22 cellular contexts compared by ENCODE assay signal in genomic region chr3:123373535-123373987, GRCh38.
DNase-seq lines count a peak whose midpoint lies in the region; ATAC-seq, FAIRE-seq and TF ChIP-seq lines count a peak whose summit lies in the region.
"Had no signal": no experiment of that assay in that cellular context is flagged by ENCODE, and none has a peak within 500 bp of the region (broad histone marks: within the 10 kb centered on the region; RNA-seq: fewer than 3 reads in every experiment).

No MANE protein-coding gene starts in this region.

- H3K9ac ChIP-seq in endodermal cell (ENCODE audit: extremely low read depth, low read length, poor library complexity, severe bottlenecking) (no peak overlapping the region), stomach smooth muscle (ENCODE audit: low read length in 2 of 2) (peak overlapping the region in 1 of 2 donors; percentile 0)

- H3K4me1 ChIP-seq in HEK293 (ENCODE audit: control insufficient read depth, insufficient read depth, low read length) (no peaks in the 10 kb centered on the region), endodermal cell (ENCODE audit: control insufficient read depth, insufficient read depth, low read length) (no peaks in the 10 kb centered on the region), right cardiac atrium (ENCODE audit: control insufficient read depth, insufficient read depth, low read length) (peaks cover 20% of the 10 kb centered on the region), stomach smooth muscle (ENCODE audit: control insufficient read depth, insufficient read depth, low read length) (peaks cover 93% of the 10 kb centered on the region)

- CTCF ChIA-PET in HEK293 (lab: Yijun Ruan, JAX) = interaction anchor here (0.7 to 2.9 kb wide), 2 partner anchors 8 to 47 kb away, joined by 4 to 9 read pairs; no protein-coding TSS in a partner anchor

- peaks cover 26% of the 10 kb centered on the region for H3K27me3 Mint-ChIP-seq in endodermal cell (ENCODE audit: insufficient read depth)
- H3K27me3 Mint-ChIP-seq: progenitor cell of endocrine pancreas had no signal

- H3K4me3 Mint-ChIP-seq in endodermal cell = no peak overlapping the region
- H3K4me3 Mint-ChIP-seq: activated T-cell treated with anti-CD3 and anti-CD28 coated beads, Interleukin-2, amount 50 U/mL, for 4 hours; natural killer cell treated with Interleukin-12 subunit alpha and Interleukin-12 subunit beta and Interleukin-15 and Interleukin-18, amount 100 ng/mL, for 72 hours had no signal

- H3K9me3 ChIP-seq in HEK293 (ENCODE audit: control insufficient read depth, insufficient read depth, low read depth, low read length) (no peaks in the 10 kb centered on the region), endodermal cell (ENCODE audit: control insufficient read depth, low read length) (peaks cover 6% of the 10 kb centered on the region), right cardiac atrium (ENCODE audit: control insufficient read depth, low read length) (no peaks in the 10 kb centered on the region), stomach smooth muscle (ENCODE audit: control insufficient read depth in 2 of 2, low read length in 2 of 2) (no peaks in the 10 kb centered on the region)

- POLR2A ChIA-PET in HEK293 (lab: Yijun Ruan, JAX) = no interaction called here

- H3K4me1 Mint-ChIP-seq in endodermal cell = peaks cover 7% of the 10 kb centered on the region

- no peak for TF ChIP-seq CTCF in HEK293 (tag by site-specific recombination; IDR thresholded peaks at IDR 0.05)
- no peak for TF ChIP-seq CTCF in endodermal cell (conservative IDR thresholded peaks at IDR 0.05)

- H3K27ac Mint-ChIP-seq in endodermal cell = no peak overlapping the region
- H3K27ac Mint-ChIP-seq: natural killer cell treated with Interleukin-12 subunit alpha and Interleukin-12 subunit beta and Interleukin-15 and Interleukin-18, amount 100 ng/mL, for 72 hours; progenitor cell of endocrine pancreas had no signal

- no peaks in the 10 kb centered on the region for H3K27me3 ChIP-seq in endodermal cell (ENCODE audit: control insufficient read depth, insufficient read depth, low read length, poor library complexity, severe bottlenecking)
- no peaks in the 10 kb centered on the region for H3K27me3 ChIP-seq in right cardiac atrium (ENCODE audit: control insufficient read depth, insufficient read depth)
- no peaks in the 10 kb centered on the region for H3K27me3 ChIP-seq in stomach smooth muscle (ENCODE audit: control insufficient read depth in 1 of 2, insufficient read depth in 2 of 2, low read length in 2 of 2)

- peak; percentile 55 for DNase-seq in endodermal cell
- peak; percentile 60 to 84 (median 76) for DNase-seq in right cardiac atrium
- no peak for DNase-seq in NCI-H1105 treated with DMSO at 0.1 percent for 48 hours (lab: John Stamatoyannopoulos, UW)
- no peak for DNase-seq in NCI-H146 (lab: John Stamatoyannopoulos, UW)
- no peak for DNase-seq in HTR-8/SVneo (ENCODE audit: insufficient read length, low spot score)
- DNase-seq in effector CD4-positive, alpha-beta T cell = no peak
- DNase-seq: activated CD4-positive, alpha-beta T cell treated with anti-CD3 and anti-CD28 coated beads for 1 hour; activated CD8-positive, alpha-beta memory T cell treated with anti-CD3 and anti-CD28 coated beads for 24 hours; activated naive CD4-positive, alpha-beta T cell treated with Interleukin-2 at 50 U/mL for 16 hours; activated T-cell treated with anti-CD3 and anti-CD28 coated beads, Interleukin-2, amount 50 U/mL, for 4 hours; amygdala; DMS153; effector CD8-positive, alpha-beta T cell; mesendoderm; NCI-H2029; NCI-H510A treated with DMSO at 0.1 percent for 48 hours; SW 1271 had no signal

- WGBS in endodermal cell (ENCODE audit: insufficient coverage in 1 of 2, insufficient read length in 1 of 2), 2 experiments = 81 to 90% methylated on average over 4 to 9 of the region's 11 CpGs
- 30% methylated on average over 11 of the region's 11 CpGs for WGBS in right cardiac atrium

- peak; percentile 73 to 79 for ATAC-seq in right cardiac atrium
- ATAC-seq: activated T-cell treated with anti-CD3 and anti-CD28 coated beads, Interleukin-2, amount 50 U/mL, for 4 hours; natural killer cell treated with Interleukin-12 subunit alpha and Interleukin-12 subunit beta and Interleukin-15 and Interleukin-18, amount 100 ng/mL, for 72 hours had no signal

- H3K27ac ChIP-seq in HEK293 (ENCODE audit: extremely low read depth, low read depth, low read length) (no peak overlapping the region), endodermal cell (ENCODE audit: low read depth, low read length) (no peak overlapping the region), right cardiac atrium (ENCODE audit: low read length) (peak overlapping the region; percentile 97), stomach smooth muscle (ENCODE audit: low read length) (peak overlapping the region; percentile 87)

- no peaks in the 10 kb centered on the region for H3K36me3 Mint-ChIP-seq in endodermal cell (ENCODE audit: low read depth)
- H3K36me3 Mint-ChIP-seq: natural killer cell treated with Interleukin-12 subunit alpha and Interleukin-12 subunit beta and Interleukin-15 and Interleukin-18, amount 100 ng/mL, for 72 hours had no signal

- H3K36me3 ChIP-seq in HEK293 (ENCODE audit: control insufficient read depth in 2 of 2, insufficient read depth in 1 of 2, low read length in 2 of 2) (no peaks in the 10 kb centered on the region), endodermal cell (ENCODE audit: control insufficient read depth, insufficient read depth, low read length) (no peaks in the 10 kb centered on the region), stomach smooth muscle (ENCODE audit: control insufficient read depth in 2 of 2, insufficient read depth in 2 of 2, low read length in 2 of 2) (no peaks in the 10 kb centered on the region)

- no peak for FAIRE-seq in HTR-8/SVneo (lab: Jason Lieb, UNC)
- FAIRE-seq: GM19239 had no signal

- H3K4me3 ChIP-seq in HEK293 (ENCODE audit: low read depth, low read length) (no peak overlapping the region), endodermal cell (ENCODE audit: low read length) (no peak overlapping the region), right cardiac atrium (ENCODE audit: low read length) (no peak overlapping the region), stomach smooth muscle (ENCODE audit: low read length in 2 of 2) (peak overlapping the region in 1 of 2 donors; percentile 49)

- intact Hi-C loops in right cardiac atrium (cut with DNase I) = loop anchor here in 1 of 4 donors (5.0 kb wide), 1 partner anchor 36 kb away; no protein-coding TSS in a partner anchor

- peaks cover 4% of the 10 kb centered on the region for H3K9me3 Mint-ChIP-seq in endodermal cell
- H3K9me3 Mint-ChIP-seq: activated T-cell treated with anti-CD3 and anti-CD28 coated beads, Interleukin-2, amount 50 U/mL, for 4 hours; natural killer cell treated with Interleukin-12 subunit alpha and Interleukin-12 subunit beta and Interleukin-15 and Interleukin-18, amount 100 ng/mL, for 72 hours had no signal

TF ChIP-seq in HEK293, 187 proteins besides CTCF, POLR2A, EP300 and RAD21:
- TF ChIP-seq ZIC2 (tag by site-specific recombination; IDR thresholded peaks at IDR 0.05) (peak; percentile 78), ZNF202 (tag by site-specific recombination; IDR thresholded peaks at IDR 0.05; ENCODE audit: borderline replicate concordance) (no peak)

Comparison
In these comparisons a context has a peak if more than half of its experiments do, and no peak if none do; other contexts are left out.
1. H3K27ac ChIP-seq: peak in right cardiac atrium (single experiment) and stomach smooth muscle (single experiment); none in HEK293 (single experiment) and endodermal cell (single experiment).
2. DNase-seq: peak in endodermal cell (single experiment) and right cardiac atrium (3 of 3); none in NCI-H1105 treated with DMSO at 0.1 percent for 48 hours (single experiment), NCI-H146 (single experiment), HTR-8/SVneo (single experiment) and effector CD4-positive, alpha-beta T cell (single experiment).